ENCODE assay signal across 8 cellular contexts in genomic region chr2:100197643-100198153, GRCh38. TPM values are rescaled to one million over a fixed set of nuclear protein-coding genes. Genes with fewer than 3 reads are reported as not detected.
DNase-seq lines count a peak whose midpoint lies in the region; ATAC-seq and TF ChIP-seq lines count a peak whose summit lies in the region.

No MANE protein-coding gene starts in this region.

- no peaks in the 10 kb centered on the region for H3K27me3 ChIP-seq in BE2C
- no peaks in the 10 kb centered on the region for H3K27me3 ChIP-seq in heart left ventricle
- no peaks in the 10 kb centered on the region for H3K27me3 ChIP-seq in parathyroid adenoma (ENCODE audit: control insufficient read depth, insufficient read depth, low read length)

- intact Hi-C loops in heart left ventricle (cut with DNase I) = no loop called here

- no peaks in the 10 kb centered on the region for H3K79me2 ChIP-seq in parathyroid adenoma

- H3K4me2 ChIP-seq in parathyroid adenoma (ENCODE audit: low read length) = no peak overlapping the region

- H3K36me3 ChIP-seq in BE2C = no peaks in the 10 kb centered on the region
- no peaks in the 10 kb centered on the region for H3K36me3 ChIP-seq in heart left ventricle
- H3K36me3 ChIP-seq in parathyroid adenoma (ENCODE audit: control insufficient read depth, insufficient read depth, low read length) = no peaks in the 10 kb centered on the region

- WGBS in adipose tissue, 3 donors = 44 to 52% (median 45%) methylated on average over 6 to 8 of the region's 8 CpGs
- 11 to 25% (median 17%) methylated on average over 8 of the region's 8 CpGs for WGBS in heart left ventricle, 4 donors

- TF ChIP-seq CTCF in BE2C (IDR thresholded peaks at IDR 0.05; ENCODE audit: low read depth, low read length) (no peak), heart left ventricle (IDR thresholded peaks at IDR 0.05) (no peak), parathyroid adenoma (IDR thresholded peaks at IDR 0.05) (no peak)

- DNase-seq in BE2C (peak; percentile 36), heart left ventricle (peak; percentile 71 to 86 (median 82))
- DNase-seq in activated CD4-positive, CD25-positive, alpha-beta regulatory T cell treated with anti-CD3 and anti-CD28 coated beads, Interleukin-2, amount 50 U/mL, for 72 hours = no peak

- H3K9me3 ChIP-seq in BE2C (no peaks in the 10 kb centered on the region), heart left ventricle (no peaks in the 10 kb centered on the region), parathyroid adenoma (ENCODE audit: control insufficient read depth, low read length) (no peaks in the 10 kb centered on the region)

- TF ChIP-seq POLR2A in heart left ventricle (IDR thresholded peaks at IDR 0.05) = no peak

- H3K9ac ChIP-seq in parathyroid adenoma = no peak overlapping the region

- no peak overlapping the region for H3K4me3 ChIP-seq in BE2C (ENCODE audit: low read depth, low read length)
- H3K4me3 ChIP-seq in heart left ventricle = no peak overlapping the region
- no peak overlapping the region for H3K4me3 ChIP-seq in parathyroid adenoma (ENCODE audit: low read depth, low read length)

- no peaks in the 10 kb centered on the region for H3K4me1 ChIP-seq in BE2C
- peaks cover 10 to 45% (median 31%) of the 10 kb centered on the region in 12 donors for H3K4me1 ChIP-seq in heart left ventricle
- peaks cover 15% of the 10 kb centered on the region for H3K4me1 ChIP-seq in parathyroid adenoma

- H2AFZ ChIP-seq in parathyroid adenoma = peak overlapping the region; percentile 89

- H3K27ac ChIP-seq in adipose tissue (ENCODE audit: low read depth, low read length) (peak overlapping the region; percentile 11), heart left ventricle (peak overlapping the region; percentile 51 to 83 (median 78)), parathyroid adenoma (peak overlapping the region; percentile 77)

- ATAC-seq in heart left ventricle = peak; percentile 46 to 89 (median 85)
- no peak for ATAC-seq in GM18502 (IDR thresholded peaks at IDR 0.05; ENCODE audit: poor library complexity, unreplicated experiment)
- no peak for ATAC-seq in HG03045 (IDR thresholded peaks at IDR 0.05; ENCODE audit: unreplicated experiment)
- no peak for ATAC-seq in HG03342 (IDR thresholded peaks at IDR 0.05; ENCODE audit: unreplicated experiment)

RNA-seq across cellular contexts. Expression of gene AFF3, which starts 55.3 kb away (rescaled TPM):
- polyA plus RNA-seq in BE2C (2012; ENCODE audit: insufficient read depth, insufficient read length, low read depth) = 0.99 TPM
- polyA plus RNA-seq in adipose tissue (under 1 TPM; 0.21 to 0.56 (median 0.56) TPM), heart left ventricle (1 to 10 TPM; 1.3 to 3.2 TPM)
- 10 to 100 TPM in 1 of 9 donors, 1 to 10 TPM in 8; 2.2 to 15.5 (median 6.9) TPM for total RNA-seq in heart left ventricle

Comparison
In these comparisons a context has a peak if more than half of its experiments do, and no peak if none do; other contexts are left out.
1. H3K27ac ChIP-seq: peak in every context shown above with its lines; median percentile 78 in heart left ventricle; 77 in parathyroid adenoma; 11 in adipose tissue.
2. ATAC-seq: peak in heart left ventricle (4 of 4); none in GM18502 (single experiment), HG03045 (single experiment) and HG03342 (single experiment).